Comparison of ENCODE assay signal across 23 cellular contexts in genomic region chr6:5286780-5287179, GRCh38. TPM values are rescaled to one million over a fixed set of nuclear protein-coding genes. Genes with fewer than 3 reads are reported as not detected.
A peak's percentile ranks its signal among the peaks of the same experiment; 100 is the strongest.
DNase-seq lines count a peak whose midpoint lies in the region; ATAC-seq, FAIRE-seq and TF ChIP-seq lines count a peak whose summit lies in the region.
"Had no signal": no experiment of that assay in that cellular context is flagged by ENCODE, and none has a peak within 500 bp of the region (broad histone marks: within the 10 kb centered on the region; RNA-seq: fewer than 3 reads in every experiment).

No MANE protein-coding gene starts in this region.

- H3K4me1 ChIP-seq in heart left ventricle (peaks cover 0 to 20% (median 12%) of the 10 kb centered on the region in 12 donors), GM12878 (ENCODE audit: control insufficient read depth, insufficient read depth, low read length) (peaks cover 14% of the 10 kb centered on the region)
- H3K4me1 ChIP-seq: neural progenitor cell had no signal

- CTCF ChIA-PET in GM12878 (lab: Yijun Ruan, JAX), result interaction anchor here (1.9 kb wide), 1 partner anchor 143 kb away, joined by 9 read pairs; no protein-coding TSS in a partner anchor

- H3K27me3 ChIP-seq in heart left ventricle (no peaks in the 10 kb centered on the region), GM12878 (replicated peaks in 1 of 2; ENCODE audit: control insufficient read depth in 2 of 2, insufficient read depth in 2 of 2, low read length in 1 of 2) (no peaks in the 10 kb centered on the region)
- H3K27me3 ChIP-seq: BLaER1, body of pancreas, left lung, neural progenitor cell, vagina had no signal

- ATAC-seq in heart left ventricle, result peak in 1 of 4 donors; percentile 44
- no peak for ATAC-seq in left cardiac atrium
- ATAC-seq in HG03097 (IDR thresholded peaks at IDR 0.05; ENCODE audit: low FRiP score, unreplicated experiment), result peak; percentile 85
- ATAC-seq in GM12878, result peak; percentile 90
- peak in 1 of 2 donors; percentile 65 for ATAC-seq in stimulated activated naive B cell treated with anti-CD40 and anti-IgM and Interleukin-4, amounts not matched to agents 10 μg/mL and 1 μg/mL and 100 μg/mL, for 72 hours (replicated peaks)
- ATAC-seq: A549; activated CD8-positive, alpha-beta memory T cell treated with anti-CD3 and anti-CD28 coated beads, Interleukin-2, amount 10 ng/mL, durations not matched to agents 7 days and 5 days; activated naive CD8-positive, alpha-beta T cell treated with anti-CD3 and anti-CD28 coated beads, Interleukin-2, amount 50 U/mL, for 24 hours; body of pancreas had no signal

- H3K4me3 Mint-ChIP-seq in stimulated activated naive B cell treated with anti-CD40 and anti-IgM and Interleukin-4, amounts not matched to agents 10 μg/mL and 1 μg/mL and 100 μg/mL, for 72 hours, result no peak overlapping the region
- H3K4me3 Mint-ChIP-seq: activated CD8-positive, alpha-beta memory T cell treated with anti-CD3 and anti-CD28 coated beads, Interleukin-2, amount 10 ng/mL, durations not matched to agents 7 days and 5 days; activated naive CD8-positive, alpha-beta T cell treated with anti-CD3 and anti-CD28 coated beads, Interleukin-2, amount 50 U/mL, for 24 hours; H9; neural progenitor cell had no signal

- no peak for TF ChIP-seq RAD21 in GM12878 (IDR thresholded peaks at IDR 0.05; ENCODE audit: insufficient read depth, low read depth, low read length)

- POLR2A ChIA-PET in GM12878 (lab: Charles Lee), result no interaction called here

- no TSS peak for BruUV-seq in GM12878 (replicated peaks; lab: Mats Ljungman, UMichigan)

- H3K9ac ChIP-seq in GM12878 (ENCODE audit: control insufficient read depth, insufficient read depth, low read length), result no peak overlapping the region
- H3K9ac ChIP-seq: BLaER1, neural progenitor cell had no signal

- H3K36me3 Mint-ChIP-seq in stimulated activated naive B cell treated with anti-CD40 and anti-IgM and Interleukin-4, amounts not matched to agents 10 μg/mL and 1 μg/mL and 100 μg/mL, for 72 hours, result peaks cover 13 to 23% of the 10 kb centered on the region in 2 donors
- H3K36me3 Mint-ChIP-seq: neural progenitor cell had no signal

- H3K27ac ChIP-seq in heart left ventricle, result peak overlapping the region in 11 of 12 donors; percentile 24 to 73 (median 51)
- no peak overlapping the region; the same call in 1 of the 2 replicates for H3K27ac ChIP-seq in GM12878 (ENCODE audit: control insufficient read depth, insufficient read depth)
- H3K27ac ChIP-seq: A549, BLaER1, body of pancreas, HL-60, left lung, neural progenitor cell had no signal

- no peak for FAIRE-seq in GM12878 (lab: Jason Lieb, UNC)
- FAIRE-seq: A549 had no signal

- no peak for TF ChIP-seq POLR2A in heart left ventricle (IDR thresholded peaks at IDR 0.05)
- no peak for TF ChIP-seq POLR2A in GM12878 (IDR thresholded peaks at IDR 0.05; ENCODE audit: low read depth, low read length)

- no peak overlapping the region for H3K4me3 ChIP-seq in heart left ventricle
- no peak overlapping the region for H3K4me3 ChIP-seq in GM12878
- H3K4me3 ChIP-seq: A549, BLaER1, body of pancreas, left lung, neural progenitor cell, vagina had no signal

- in situ Hi-C loops in GM12878 (cut with MboI), result no loop called here

- H3K4me2 ChIP-seq in GM12878 (ENCODE audit: control insufficient read depth, insufficient read depth), result peak overlapping the region; percentile 46; the same call in 1 of the 2 replicates
- H3K4me2 ChIP-seq: A549, BLaER1, neural progenitor cell had no signal

- no peaks in the 10 kb centered on the region for H4K20me1 ChIP-seq in GM12878 (ENCODE audit: control insufficient read depth, insufficient read depth)

- H3K27ac Mint-ChIP-seq in stimulated activated naive B cell treated with anti-CD40 and anti-IgM and Interleukin-4, amounts not matched to agents 10 μg/mL and 1 μg/mL and 100 μg/mL, for 72 hours, result peak overlapping the region; percentile 75
- H3K27ac Mint-ChIP-seq: activated CD8-positive, alpha-beta memory T cell treated with anti-CD3 and anti-CD28 coated beads, Interleukin-2, amount 10 ng/mL, durations not matched to agents 7 days and 5 days; activated naive CD8-positive, alpha-beta T cell treated with anti-CD3 and anti-CD28 coated beads, Interleukin-2, amount 50 U/mL, for 24 hours; activated T-helper 2 cell treated with anti-CD3 and anti-CD28 coated beads, Interferon-gamma antibody, Interleukin-2, Interleukin-4, amounts not matched to agents 10 μg/mL and 5 μg/mL and 100 μg/mL, durations not matched to agents 14 hours and 24 hours and 36 hours; neural progenitor cell had no signal

- intact Hi-C loops in heart left ventricle (cut with DNase I), result loop anchor here in 1 of 10 donors (10.0 kb wide), 1 partner anchor 88 kb away; no protein-coding TSS in a partner anchor
- intact Hi-C loops in left cardiac atrium (cut with DNase I), result no loop called here
- intact Hi-C loops in GM12878 (cut with micrococcal nuclease; ENCODE audit: unreplicated experiment), result no loop called here

- TF ChIP-seq EP300 in GM12878 (IDR thresholded peaks at IDR 0.05; ENCODE audit: borderline replicate concordance in 1 of 2, control insufficient read depth in 1 of 2, low read depth in 2 of 2, low read length in 2 of 2), result no peak

- RAD21 ChIA-PET in GM12878 (lab: Charles Lee; ENCODE audit: unreplicated experiment), result no interaction called here

- WGBS in heart left ventricle, 4 donors, result 79 to 91% (median 83%) methylated on average over 7 of the region's 7 CpGs
- WGBS in GM12878 (ENCODE audit: insufficient coverage, insufficient replicate concordance, low lambda C conversion rate, missing lambda C conversion rate), result 0% methylated on average over 7 of the region's 7 CpGs

- no peaks in the 10 kb centered on the region for H3K36me3 ChIP-seq in heart left ventricle
- no peaks in the 10 kb centered on the region for H3K36me3 ChIP-seq in GM12878 (ENCODE audit: control insufficient read depth in 2 of 2, insufficient read depth in 2 of 2, low read length in 1 of 2)
- H3K36me3 ChIP-seq: BLaER1, left lung, neural progenitor cell, vagina had no signal

- peaks cover 4% of the 10 kb centered on the region for H3K79me2 ChIP-seq in GM12878 (ENCODE audit: control insufficient read depth, insufficient read depth, low read length)

- no peaks in the 10 kb centered on the region for H3K9me3 Mint-ChIP-seq in stimulated activated naive B cell treated with anti-CD40 and anti-IgM and Interleukin-4, amounts not matched to agents 10 μg/mL and 1 μg/mL and 100 μg/mL, for 72 hours
- H3K9me3 Mint-ChIP-seq: activated naive CD8-positive, alpha-beta T cell treated with anti-CD3 and anti-CD28 coated beads, Interleukin-2, amount 50 U/mL, for 24 hours; activated T-helper 2 cell treated with anti-CD3 and anti-CD28 coated beads, Interferon-gamma antibody, Interleukin-2, Interleukin-4, amounts not matched to agents 10 μg/mL and 5 μg/mL and 100 μg/mL, durations not matched to agents 14 hours and 24 hours and 36 hours; H9; neural progenitor cell had no signal

- no peaks in the 10 kb centered on the region for H3K9me3 ChIP-seq in heart left ventricle
- H3K9me3 ChIP-seq in GM12878 (replicated peaks; ENCODE audit: control insufficient read depth, insufficient read depth, low read length), result no peaks in the 10 kb centered on the region
- H3K9me3 ChIP-seq: A549, BLaER1, body of pancreas, left lung, vagina had no signal

- DNase-seq in heart left ventricle, result no peak
- DNase-seq in left cardiac atrium, result no peak
- no peak for DNase-seq in GM12878 (ENCODE audit: low read depth, low spot score)
- DNase-seq in stimulated activated naive B cell treated with anti-CD40 and anti-IgM and Interleukin-4, amounts not matched to agents 10 μg/mL and 1 μg/mL and 100 μg/mL, for 72 hours, result no peak
- DNase-seq in nucleus accumbens (lab: John Stamatoyannopoulos, UW), result no peak
- no peak for DNase-seq in DMS 273 treated with DMSO at 0.1 percent for 48 hours (lab: John Stamatoyannopoulos, UW)
- DNase-seq in NCI-H226, result no peak
- DNase-seq: activated CD4-positive, alpha-beta T cell treated with anti-CD3 and anti-CD28 coated beads for 48 hours; activated CD8-positive, alpha-beta memory T cell treated with anti-CD3 and anti-CD28 coated beads, Interleukin-2, amount 10 ng/mL, durations not matched to agents 7 days and 5 days; activated naive CD8-positive, alpha-beta T cell treated with anti-CD3 and anti-CD28 coated beads, Interleukin-2, amount 50 U/mL, for 24 hours; body of pancreas; H9; left lung; NCI-H2171; NCI-H526; substantia nigra had no signal

- no peaks in the 10 kb centered on the region for H3K27me3 Mint-ChIP-seq in stimulated activated naive B cell treated with anti-CD40 and anti-IgM and Interleukin-4, amounts not matched to agents 10 μg/mL and 1 μg/mL and 100 μg/mL, for 72 hours
- H3K27me3 Mint-ChIP-seq: activated CD8-positive, alpha-beta memory T cell treated with anti-CD3 and anti-CD28 coated beads, Interleukin-2, amount 10 ng/mL, durations not matched to agents 7 days and 5 days; activated naive CD8-positive, alpha-beta T cell treated with anti-CD3 and anti-CD28 coated beads, Interleukin-2, amount 50 U/mL, for 24 hours had no signal

- H2AFZ ChIP-seq in GM12878 (ENCODE audit: control insufficient read depth, low read depth, low read length), result no peak overlapping the region; the same call in 1 of the 2 replicates
- H2AFZ ChIP-seq: neural progenitor cell had no signal

- SMC1A ChIA-PET in GM12878 (lab: Charles Lee; ENCODE audit: uncharacterized antibody, unreplicated experiment), result interaction anchor here (0.8 to 1.7 kb wide), 2 partner anchors 10 to 16 kb away, joined by 3 to 7 read pairs; no protein-coding TSS in a partner anchor

- H3K4me1 Mint-ChIP-seq in stimulated activated naive B cell treated with anti-CD40 and anti-IgM and Interleukin-4, amounts not matched to agents 10 μg/mL and 1 μg/mL and 100 μg/mL, for 72 hours, result peaks cover 43 to 64% of the 10 kb centered on the region in 2 donors

- no peak for TF ChIP-seq CTCF in heart left ventricle (IDR thresholded peaks at IDR 0.05)
- TF ChIP-seq CTCF in GM12878 (IDR thresholded peaks at IDR 0.05 in 2 of 3, conservative IDR thresholded peaks at IDR 0.05 in 1 of 3; ENCODE audit: control insufficient read depth in 2 of 3, extremely low read depth in 1 of 3, insufficient read depth in 1 of 3, low read depth in 3 of 3, low read length in 3 of 3), result no peak

RNA-seq across cellular contexts. Expression of gene FARS2, which starts 25.5 kb away (rescaled TPM):
- 10 to 100 TPM; 17.1 to 24.6 (median 20.5) TPM for total RNA-seq in heart left ventricle
- 10 to 100 TPM; 11.4 to 21.4 TPM for polyA plus RNA-seq in heart left ventricle
- 10 to 100 TPM; 14.6 to 16.4 TPM for total RNA-seq in left cardiac atrium
- 68.7 and 84.2 TPM in 2 replicates for total RNA-seq in GM12878 (2013; cell fraction: nucleolus; rRNA removed)
- total RNA-seq in GM12878 (2014; rRNA removed), result 25.0 and 28.7 TPM in 2 replicates
- total RNA-seq in GM12878 (2014; rRNA removed; fragmentation: Illumina TruSeq; extraction: Trizol), result 24.6 and 25.1 TPM in 2 replicates
- total RNA-seq in GM12878 (2021), result 23.4 and 26.1 TPM in 2 replicates
- 9.9 TPM for polyA plus RNA-seq in GM12878 (2011; ENCODE audit: low read depth)
- 18.3 and 22.7 TPM in 2 replicates for polyA plus RNA-seq in GM12878 (2011; rRNA removed)
- 19.1 and 22.5 TPM in 2 replicates for polyA plus RNA-seq in GM12878 (2011; cell fraction: cytosol; rRNA removed)
- 13.8 and 16.8 TPM in 2 replicates for polyA plus RNA-seq in GM12878 (2011; cell fraction: nucleus; rRNA removed)
- polyA plus RNA-seq in GM12878 (2012), result 10.4 and 12.4 TPM in 2 replicates
- polyA plus RNA-seq in GM12878 (2014; fragmentation: Illumina TruSeq; extraction: Trizol), result 15.2 and 23.8 TPM in 2 replicates
- 10 to 100 TPM; 35.1 to 46.7 TPM for polyA plus RNA-seq in GM12878 (2014; fragmentation: Nextera tagmentation; extraction: Ambion mirVana)
- 16.8 and 20.1 TPM in 2 replicates for polyA plus RNA-seq in GM12878 (2014; rRNA removed)
- 10 to 100 TPM; 33.7 to 34.9 TPM for polyA plus RNA-seq in GM12878 (2016; fragmentation: Nextera tagmentation; extraction: Ambion mirVana)
- 39.5 and 51.7 TPM in 2 replicates for polyA minus RNA-seq in GM12878 (2011; rRNA and poly(A)+ RNA removed)
- 7.9 and 9.4 TPM in 2 replicates for polyA minus RNA-seq in GM12878 (2011; cell fraction: cytosol; rRNA and poly(A)+ RNA removed)
- 42.7 and 79.4 TPM in 2 replicates for polyA minus RNA-seq in GM12878 (2011; cell fraction: nucleus; rRNA and poly(A)+ RNA removed)

RNA-seq across cellular contexts. Expression of gene LYRM4, which starts 26.0 kb away (rescaled TPM):
- 10 to 100 TPM; 18.8 to 39.7 (median 21.3) TPM for total RNA-seq in heart left ventricle
- 10 to 100 TPM; 21.0 to 22.0 TPM for polyA plus RNA-seq in heart left ventricle
- 10 to 100 TPM; 19.2 to 21.7 TPM for total RNA-seq in left cardiac atrium
- total RNA-seq in GM12878 (2013; cell fraction: nucleolus; rRNA removed), result 18.2 TPM in 2 replicates
- total RNA-seq in GM12878 (2014; rRNA removed), result 38.4 and 38.6 TPM in 2 replicates
- total RNA-seq in GM12878 (2014; rRNA removed; fragmentation: Illumina TruSeq; extraction: Trizol), result 32.7 and 32.9 TPM in 2 replicates
- 43.7 and 44.3 TPM in 2 replicates for total RNA-seq in GM12878 (2021)
- 30.2 TPM for polyA plus RNA-seq in GM12878 (2011; ENCODE audit: low read depth)
- polyA plus RNA-seq in GM12878 (2011; rRNA removed), result 38.0 and 45.4 TPM in 2 replicates
- 35.2 and 42.7 TPM in 2 replicates for polyA plus RNA-seq in GM12878 (2011; cell fraction: cytosol; rRNA removed)
- 11.0 and 12.8 TPM in 2 replicates for polyA plus RNA-seq in GM12878 (2011; cell fraction: nucleus; rRNA removed)
- 28.3 and 30.5 TPM in 2 replicates for polyA plus RNA-seq in GM12878 (2012)
- 36.5 and 44.2 TPM in 2 replicates for polyA plus RNA-seq in GM12878 (2014; fragmentation: Illumina TruSeq; extraction: Trizol)
- 10 to 100 TPM; 65.6 to 66.8 TPM for polyA plus RNA-seq in GM12878 (2014; fragmentation: Nextera tagmentation; extraction: Ambion mirVana)
- polyA plus RNA-seq in GM12878 (2014; rRNA removed), result 28.5 and 36.3 TPM in 2 replicates
- 10 to 100 TPM; 56.5 to 58.7 TPM for polyA plus RNA-seq in GM12878 (2016; fragmentation: Nextera tagmentation; extraction: Ambion mirVana)
- polyA minus RNA-seq in GM12878 (2011; rRNA and poly(A)+ RNA removed), result 15.7 and 17.5 TPM in 2 replicates
- polyA minus RNA-seq in GM12878 (2011; cell fraction: cytosol; rRNA and poly(A)+ RNA removed), result 9.4 and 11.0 TPM in 2 replicates
- 3.9 and 8.4 TPM in 2 replicates for polyA minus RNA-seq in GM12878 (2011; cell fraction: nucleus; rRNA and poly(A)+ RNA removed)

Comparison
In these comparisons a context has a peak if more than half of its experiments do, and no peak if none do; other contexts are left out.
1. ATAC-seq: peak in HG03097 (single experiment) and GM12878 (single experiment); none in left cardiac atrium (0 of 2).